In genomic region chr2:85921659-85922058, GRCh38 we compare ENCODE assay signal across 18 cellular contexts. TPM values are rescaled to one million over a fixed set of nuclear protein-coding genes. Genes with fewer than 3 reads are reported as not detected.
A peak's percentile ranks its signal among the peaks of the same experiment; 100 is the strongest.
DNase-seq lines count a peak whose midpoint lies in the region; FAIRE-seq and TF ChIP-seq lines count a peak whose summit lies in the region.
"Had no signal": no experiment of that assay in that cellular context is flagged by ENCODE, and none has a peak within 500 bp of the region (broad histone marks: within the 10 kb centered on the region; RNA-seq: fewer than 3 reads in every experiment).

No MANE protein-coding gene starts in this region.

- no peaks in the 10 kb centered on the region for H3K79me1 ChIP-seq in H1 (ENCODE audit: low read depth, low read length)

- H3K9me3 Mint-ChIP-seq in progenitor cell of endocrine pancreas (ENCODE audit: low read depth): no peaks in the 10 kb centered on the region
- H3K9me3 Mint-ChIP-seq: effector memory CD8-positive, alpha-beta T cell; natural killer cell treated with Interleukin-12 subunit alpha and Interleukin-12 subunit beta and Interleukin-15 and Interleukin-18, amount 100 ng/mL, for 72 hours had no signal

- no peak overlapping the region for H4K5ac ChIP-seq in H1 (ENCODE audit: insufficient read length, low read depth, low read length)

- no peaks in the 10 kb centered on the region for H3K27me3 Mint-ChIP-seq in progenitor cell of endocrine pancreas
- H3K27me3 Mint-ChIP-seq: activated naive CD8-positive, alpha-beta T cell; effector memory CD8-positive, alpha-beta T cell; natural killer cell treated with Interleukin-12 subunit alpha and Interleukin-12 subunit beta and Interleukin-15 and Interleukin-18, amount 100 ng/mL, for 72 hours had no signal

- no peak overlapping the region for H3K23ac ChIP-seq in H1 (ENCODE audit: insufficient read length)

- no peak overlapping the region for H2BK15ac ChIP-seq in H1 (ENCODE audit: low read length)

- no peaks in the 10 kb centered on the region for H3K79me2 ChIP-seq in Loucy (ENCODE audit: insufficient read depth, low read length)
- H3K79me2 ChIP-seq in H1 (ENCODE audit: control insufficient read depth in 1 of 2, insufficient read depth in 2 of 2, low read length in 2 of 2): no peaks in the 10 kb centered on the region

- no peaks in the 10 kb centered on the region for H3K36me3 Mint-ChIP-seq in progenitor cell of endocrine pancreas (ENCODE audit: insufficient read depth)
- H3K36me3 Mint-ChIP-seq: natural killer cell treated with Interleukin-12 subunit alpha and Interleukin-12 subunit beta and Interleukin-15 and Interleukin-18, amount 100 ng/mL, for 72 hours had no signal

- H2BK5ac ChIP-seq in H1 (ENCODE audit: low read depth, low read length): no peak overlapping the region

- H3K9ac ChIP-seq in Loucy (ENCODE audit: low read depth, low read length, poor library complexity, severe bottlenecking): no peak overlapping the region
- H3K9ac ChIP-seq in H1 (replicated peaks in 1 of 4; ENCODE audit: extremely low read depth in 1 of 4, low read depth in 3 of 4, low read length in 3 of 4): no peak overlapping the region

- H3K4me1 ChIP-seq in Loucy (ENCODE audit: insufficient read depth, low read length, poor library complexity, severe bottlenecking): peaks cover 24% of the 10 kb centered on the region
- no peaks in the 10 kb centered on the region for H3K4me1 ChIP-seq in H1 (replicated peaks in 1 of 4; ENCODE audit: control insufficient read depth in 3 of 4, insufficient read depth in 4 of 4, low read length in 3 of 4)

- H3K9me2 ChIP-seq in Loucy (replicated peaks; ENCODE audit: low read depth, low read length): no peaks in the 10 kb centered on the region

- no peaks in the 10 kb centered on the region for H4K20me1 ChIP-seq in Loucy (ENCODE audit: insufficient read depth, low read length, poor library complexity, severe bottlenecking)
- no peaks in the 10 kb centered on the region for H4K20me1 ChIP-seq in H1 (replicated peaks in 1 of 2; ENCODE audit: control insufficient read depth in 1 of 2, insufficient read depth in 2 of 2, low read length in 2 of 2)

- TF ChIP-seq POLR2A in H1 (IDR thresholded peaks at IDR 0.05; ENCODE audit: control extremely low read depth in 1 of 2, low read depth in 2 of 2, low read length in 2 of 2): no peak

- peak overlapping the region; percentile 46 for H3K4me3 Mint-ChIP-seq in progenitor cell of endocrine pancreas (ENCODE audit: low read depth)
- H3K4me3 Mint-ChIP-seq: activated naive CD8-positive, alpha-beta T cell; effector memory CD8-positive, alpha-beta T cell; natural killer cell treated with Interleukin-12 subunit alpha and Interleukin-12 subunit beta and Interleukin-15 and Interleukin-18, amount 100 ng/mL, for 72 hours had no signal

- TF ChIP-seq EP300 in H1 (IDR thresholded peaks at IDR 0.05; ENCODE audit: borderline replicate concordance in 1 of 2, low read depth in 2 of 2, low read length in 2 of 2): no peak

- H3K9me3 ChIP-seq in AG04450 (ENCODE audit: control insufficient read depth, insufficient read depth, low read length): no peaks in the 10 kb centered on the region
- no peaks in the 10 kb centered on the region for H3K9me3 ChIP-seq in Loucy (ENCODE audit: insufficient read depth, low read depth, low read length)
- H3K9me3 ChIP-seq in H1 (ENCODE audit: insufficient read depth in 2 of 2, low read depth in 1 of 2, low read length in 1 of 2): no peaks in the 10 kb centered on the region
- H3K9me3 ChIP-seq: tibial artery had no signal

- peak overlapping the region; percentile 6 for H3K4me2 ChIP-seq in Loucy (ENCODE audit: low read depth, low read length, poor library complexity, severe bottlenecking)
- no peak overlapping the region for H3K4me2 ChIP-seq in H1 (ENCODE audit: insufficient read depth in 1 of 2, low read depth in 2 of 2, low read length in 2 of 2)

- TF ChIP-seq CTCF in AG04450 (IDR thresholded peaks at IDR 0.05; ENCODE audit: low read depth, low read length) (no peak), Loucy (conservative IDR thresholded peaks at IDR 0.05; ENCODE audit: low read length) (no peak), H1 (IDR thresholded peaks at IDR 0.05; ENCODE audit: control extremely low read depth in 1 of 3, insufficient read depth in 1 of 3, low read depth in 1 of 3, low read length in 3 of 3) (no peak), progenitor cell of endocrine pancreas (IDR thresholded peaks at IDR 0.05; ENCODE audit: unreplicated experiment) (no peak)

- H2AFZ ChIP-seq in Loucy (ENCODE audit: low read length): no peak overlapping the region; the same call in 1 of the 2 replicates
- peak overlapping the region; percentile 42; the same call in 1 of the 2 replicates for H2AFZ ChIP-seq in H1 (ENCODE audit: low read length)

- H3K36me3 ChIP-seq in Loucy (ENCODE audit: insufficient read depth, low read length) (no peaks in the 10 kb centered on the region), H1 (ENCODE audit: control insufficient read depth in 2 of 4, insufficient read depth in 4 of 4, low read length in 3 of 4) (no peaks in the 10 kb centered on the region)
- H3K36me3 ChIP-seq: tibial artery had no signal

- no peak for FAIRE-seq in H1 (lab: Jason Lieb, UNC)
- FAIRE-seq: bronchial epithelial cell had no signal

- no peak overlapping the region for H3K56ac ChIP-seq in H1 (replicated peaks; ENCODE audit: insufficient read length, low read depth, low read length)

- H3K14ac ChIP-seq in H1 (ENCODE audit: insufficient read length): no peak overlapping the region

- no peak overlapping the region for H3K4ac ChIP-seq in H1 (replicated peaks; ENCODE audit: insufficient read length, low read depth, low read length)

- POLR2A ChIA-PET in AG04450 (lab: Yijun Ruan, JAX): interaction anchor here (0.9 to 1.3 kb wide), 4 partner anchors 14 to 116 kb away, joined by 3 to 5 read pairs (median 4); partner anchors contain the start of gene ST3GAL5
- POLR2A ChIA-PET in H1 (lab: Charles Lee; ENCODE audit: partially characterized antibody): no interaction called here

- H3F3A ChIP-seq in Loucy (ENCODE audit: low read depth): no peaks in the 10 kb centered on the region

- H2AK5ac ChIP-seq in H1 (ENCODE audit: low read depth, low read length): no peak overlapping the region

- WGBS in H1 (ENCODE audit: extremely low coverage in 1 of 2, insufficient coverage in 1 of 2, insufficient read length in 1 of 2, insufficient replicate concordance in 2 of 2, low coverage in 1 of 2, low lambda C conversion rate in 2 of 2, missing lambda C conversion rate in 1 of 2), 2 experiments: 81% methylated on average over 5 of the region's 5 CpGs; no CpG with 5 or more reads in 1 of the 2 experiments

- no peak overlapping the region for H2BK120ac ChIP-seq in H1 (replicated peaks; ENCODE audit: low read depth, low read length)

- H3K27ac ChIP-seq in AG04450 (ENCODE audit: low read depth, low read length) (peak overlapping the region; percentile 11), H1 (ENCODE audit: low read depth, low read length) (no peak overlapping the region)
- H3K27ac ChIP-seq: foreskin keratinocyte, tibial artery had no signal

- H3K4me1 Mint-ChIP-seq in progenitor cell of endocrine pancreas (ENCODE audit: low read depth): peaks cover 37% of the 10 kb centered on the region

- H3K27me3 ChIP-seq in AG04450 (ENCODE audit: control insufficient read depth, insufficient read depth, low read length) (no peaks in the 10 kb centered on the region), Loucy (ENCODE audit: insufficient read depth, low read length, poor library complexity, severe bottlenecking) (no peaks in the 10 kb centered on the region), H1 (replicated peaks in 1 of 4; ENCODE audit: control insufficient read depth in 3 of 4, extremely low read depth in 1 of 4, insufficient read depth in 3 of 4, low read length in 3 of 4) (no peaks in the 10 kb centered on the region)
- H3K27me3 ChIP-seq: foreskin keratinocyte, tibial artery had no signal

- H3K4me3 ChIP-seq in AG04450 (ENCODE audit: low read depth, low read length) (no peak overlapping the region), Loucy (ENCODE audit: low read length, poor library complexity, severe bottlenecking) (no peak overlapping the region), H1 (ENCODE audit: extremely low read depth in 1 of 4, insufficient read depth in 2 of 4, low read depth in 3 of 4, low read length in 4 of 4) (no peak overlapping the region)
- H3K4me3 ChIP-seq: tibial artery had no signal

- H2BK20ac ChIP-seq in H1 (ENCODE audit: low read length): no peak overlapping the region

- no peak overlapping the region for H4K8ac ChIP-seq in H1 (ENCODE audit: extremely low read depth, insufficient read depth, low read length)

- CTCF ChIA-PET in AG04450 (lab: Charles Lee) (interaction anchor here (0.6 to 2.1 kb wide), 3 partner anchors 32 to 158 kb away, joined by 3 to 9 read pairs (median 5); partner anchors contain the start of gene ST3GAL5), H1 (lab: Charles Lee; ENCODE audit: partially characterized antibody) (interaction anchor here (1.3 to 1.7 kb wide), 2 partner anchors 9 to 49 kb away, joined by 3 to 5 read pairs; no protein-coding TSS in a partner anchor)

- H3K18ac ChIP-seq in H1 (ENCODE audit: extremely low read depth, low read length): no peak overlapping the region

- 0 out of 2 replicates have a peak, but pooled peaks cover 1% of the 10 kb centered on the region for H3K23me2 ChIP-seq in H1 (ENCODE audit: low read depth, low read length)

- peak overlapping the region; percentile 92 for H3K27ac Mint-ChIP-seq in progenitor cell of endocrine pancreas
- H3K27ac Mint-ChIP-seq: activated naive CD8-positive, alpha-beta T cell; effector memory CD8-positive, alpha-beta T cell; natural killer cell treated with Interleukin-12 subunit alpha and Interleukin-12 subunit beta and Interleukin-15 and Interleukin-18, amount 100 ng/mL, for 72 hours had no signal

- DNase-seq in AG04450 (ENCODE audit: low read depth, low spot score) (no peak), H1 (ENCODE audit: low read depth in 1 of 2, low spot score in 2 of 2) (no peak), progenitor cell of endocrine pancreas (ENCODE audit: low spot score, unreplicated experiment) (no peak), SIG-M5 (lab: John Stamatoyannopoulos, UW) (no peak), NCI-H1417 treated with DMSO at 0.1 percent for 48 hours (lab: John Stamatoyannopoulos, UW) (no peak), SHP77 treated with DMSO at 0.1 percent for 48 hours (lab: John Stamatoyannopoulos, UW) (no peak)
- no peak for DNase-seq in activated naive CD4-positive, alpha-beta T cell treated with Interleukin-2 at 50 U/mL for 16 hours
- DNase-seq: Calu3; effector memory CD8-positive, alpha-beta T cell; foreskin keratinocyte; NCI-H1092; RPMI8226; T-helper 1 cell; tibial artery had no signal

- no peak overlapping the region for H4K91ac ChIP-seq in H1 (replicated peaks; ENCODE audit: insufficient read length, low read length)

- no peak for TF ChIP-seq RAD21 in H1 (IDR thresholded peaks at IDR 0.05 in 1 of 2, conservative IDR thresholded peaks at IDR 0.05 in 1 of 2; ENCODE audit: low read depth in 2 of 2, low read length in 2 of 2)

- H2BK12ac ChIP-seq in H1 (ENCODE audit: low read depth, low read length): no peak overlapping the region

RNA-seq across cellular contexts. Expression of gene ST3GAL5, which starts 32.9 kb away (rescaled TPM):
- polyA plus RNA-seq in AG04450 (2011; rRNA removed) (22.3 and 26.8 TPM in 2 replicates), H1 (2011; rRNA removed) (1.6 and 1.9 TPM in 2 replicates)
- 13.1 and 16.2 TPM in 2 replicates for polyA minus RNA-seq in AG04450 (2011; rRNA and poly(A)+ RNA removed)
- 3.0 and 4.5 TPM in 2 replicates for total RNA-seq in H1 (2021; fragmentation: NEBNext Ultra II Directional; extraction: Animal tissue kit (Norgen Biotek cat#: 25700))
- polyA plus RNA-seq in H1 (2011; cell fraction: cytosol; rRNA removed): 2.4 TPM
- polyA plus RNA-seq in H1 (2011; cell fraction: nucleus; rRNA removed): 1.8 TPM
- polyA plus RNA-seq in H1 (2012, experiment 1 of 2): 2.3 to 3.2 TPM (median 2.6 TPM) in 4 replicates
- 1.3 TPM for polyA plus RNA-seq in H1 (2012, experiment 2 of 2)
- polyA plus RNA-seq in H1 (2013, experiment 1 of 2): 3.6 TPM
- 3.3 TPM for polyA plus RNA-seq in H1 (2013, experiment 2 of 2)
- polyA minus RNA-seq in H1 (2011; rRNA and poly(A)+ RNA removed): 4.4 and 6.3 TPM in 2 replicates
- polyA minus RNA-seq in H1 (2011; cell fraction: cytosol; rRNA and poly(A)+ RNA removed): 2.9 TPM
- polyA minus RNA-seq in H1 (2011; cell fraction: nucleus; rRNA and poly(A)+ RNA removed): 8.2 TPM
- total RNA-seq in progenitor cell of endocrine pancreas: 27.3 and 32.5 TPM in 2 replicates
